In genomic region chr17:50828508-50829170, GRCh38 we compare ENCODE assay signal across 16 cellular contexts. TPM values are rescaled to one million over a fixed set of nuclear protein-coding genes. Genes with fewer than 3 reads are reported as not detected.
A peak's percentile ranks its signal among the peaks of the same experiment; 100 is the strongest.
DNase-seq lines count a peak whose midpoint lies in the region; ATAC-seq and TF ChIP-seq lines count a peak whose summit lies in the region.
"Had no signal": no experiment of that assay in that cellular context is flagged by ENCODE, and none has a peak within 500 bp of the region (broad histone marks: within the 10 kb centered on the region; RNA-seq: fewer than 3 reads in every experiment).

No MANE protein-coding gene starts in this region.

- no peak overlapping the region for H2BK5ac ChIP-seq in H9 (ENCODE audit: insufficient read length, low read length)

- H2BK12ac ChIP-seq in H9 (ENCODE audit: insufficient read length, low read depth, low read length), result no peak overlapping the region

- H2BK15ac ChIP-seq in H9 (ENCODE audit: low read depth, low read length), result no peak overlapping the region

- POLR2A ChIA-PET in activated CD4-positive, alpha-beta memory T cell treated with anti-CD3 and anti-CD28 coated beads, Interleukin-2, amount 10 ng/mL, durations not matched to agents 7 days and 5 days (lab: Charles Lee), result no interaction called here
- POLR2A ChIA-PET in activated CD4-positive, alpha-beta memory T cell treated with anti-CD3 and anti-CD28 coated beads for 36 hours (lab: Charles Lee), result no interaction called here

- no peak overlapping the region for H3K4me3 ChIP-seq in spleen
- H3K4me3 ChIP-seq: A549 had no signal

- no peak overlapping the region for H3T11ph ChIP-seq in H9 (ENCODE audit: low read length)

- no peak overlapping the region for H2BK120ac ChIP-seq in H9 (ENCODE audit: low read depth, low read length, poor library complexity, severe bottlenecking)

- no peak overlapping the region for H3K9ac ChIP-seq in H9 (ENCODE audit: extremely low read depth, insufficient read length, low read length)

- no peak overlapping the region for H4K91ac ChIP-seq in H9 (ENCODE audit: insufficient read length, low read depth, low read length)

- peaks cover 9% of the 10 kb centered on the region for H3K27me3 Mint-ChIP-seq in activated CD4-positive, alpha-beta memory T cell treated with anti-CD3 and anti-CD28 coated beads, Interleukin-2, amount 10 ng/mL, durations not matched to agents 7 days and 5 days
- H3K27me3 Mint-ChIP-seq in activated CD4-positive, alpha-beta memory T cell treated with anti-CD3 and anti-CD28 coated beads for 36 hours, result peaks cover 2% of the 10 kb centered on the region
- peaks cover 3% of the 10 kb centered on the region for H3K27me3 Mint-ChIP-seq in H9 (ENCODE audit: low read depth)

- no peak overlapping the region for H4K5ac ChIP-seq in H9 (ENCODE audit: insufficient read length, low read depth, low read length)

- peaks cover 12% of the 10 kb centered on the region for H3K4me1 Mint-ChIP-seq in activated CD4-positive, alpha-beta memory T cell treated with anti-CD3 and anti-CD28 coated beads, Interleukin-2, amount 10 ng/mL, durations not matched to agents 7 days and 5 days
- peaks cover 2% of the 10 kb centered on the region for H3K4me1 Mint-ChIP-seq in activated CD4-positive, alpha-beta memory T cell treated with anti-CD3 and anti-CD28 coated beads for 36 hours (ENCODE audit: low read depth)
- H3K4me1 Mint-ChIP-seq in H9, result peaks cover 34 to 50% of the 10 kb centered on the region in 2 experiments
- H3K4me1 Mint-ChIP-seq: naive B cell had no signal

- TF ChIP-seq CTCF in H9 (conservative IDR thresholded peaks at IDR 0.05) (no peak), spleen (IDR thresholded peaks at IDR 0.05 in 8 of 11, conservative IDR thresholded peaks at IDR 0.05 in 3 of 11) (no peak)

- H3K79me1 ChIP-seq in H9 (ENCODE audit: insufficient read depth, low read depth, low read length, poor library complexity, severe bottlenecking), result no peaks in the 10 kb centered on the region

- CTCF ChIA-PET in activated CD4-positive, alpha-beta memory T cell treated with anti-CD3 and anti-CD28 coated beads, Interleukin-2, amount 10 ng/mL, durations not matched to agents 7 days and 5 days (lab: Charles Lee), result interaction anchor here (0.6 to 2.3 kb wide), 6 partner anchors 11 to 46 kb away, joined by 3 to 8 read pairs (median 4); no protein-coding TSS in a partner anchor
- CTCF ChIA-PET in activated CD4-positive, alpha-beta memory T cell treated with anti-CD3 and anti-CD28 coated beads for 36 hours (lab: Charles Lee), result interaction anchor here (0.6 to 1.6 kb wide), 4 partner anchors 10 to 47 kb away, joined by 3 to 4 read pairs (median 3); no protein-coding TSS in a partner anchor

- intact Hi-C loops in activated CD4-positive, alpha-beta memory T cell treated with anti-CD3 and anti-CD28 coated beads for 36 hours (cut with micrococcal nuclease), result no loop called here
- intact Hi-C loops in spleen (cut with DNase I; ENCODE audit: low total_unique reads), result no loop called here

- WGBS in H9 (ENCODE audit: extremely low coverage, insufficient read length, low lambda C conversion rate), result no CpG with 5 or more reads among the region's 6 CpGs
- 56 to 64% (median 60%) methylated on average over 6 of the region's 6 CpGs for WGBS in spleen, 5 donors

- H3K4me3 Mint-ChIP-seq in activated CD4-positive, alpha-beta memory T cell treated with anti-CD3 and anti-CD28 coated beads, Interleukin-2, amount 10 ng/mL, durations not matched to agents 7 days and 5 days, result no peak overlapping the region
- H3K4me3 Mint-ChIP-seq in activated CD4-positive, alpha-beta memory T cell treated with anti-CD3 and anti-CD28 coated beads for 36 hours, result no peak overlapping the region
- H3K4me3 Mint-ChIP-seq in H9, result no peak overlapping the region
- H3K4me3 Mint-ChIP-seq: activated CD8-positive, alpha-beta T cell treated with anti-CD3 and anti-CD28 coated beads for 36 hours; naive B cell had no signal

- DNase-seq in activated CD4-positive, alpha-beta memory T cell treated with anti-CD3 and anti-CD28 coated beads, Interleukin-2, amount 10 ng/mL, durations not matched to agents 7 days and 5 days, result no peak
- no peak for DNase-seq in activated CD4-positive, alpha-beta memory T cell treated with anti-CD3 and anti-CD28 coated beads for 36 hours
- DNase-seq in H9 (no peak), spleen (peak; percentile 22), EL (no peak)
- no peak for DNase-seq in activated CD4-positive, alpha-beta T cell treated with anti-CD3 and anti-CD28 coated beads for 1 hour
- DNase-seq in activated naive CD4-positive, alpha-beta T cell (lab: John Stamatoyannopoulos, UW), result no peak
- DNase-seq: activated CD8-positive, alpha-beta T cell treated with anti-CD3 and anti-CD28 coated beads for 36 hours; amniotic stem cell; DND-41; Karpas-422; naive B cell; NCI-H446 treated with DMSO at 0.1 percent for 48 hours; stimulated activated CD4-positive, alpha-beta T cell treated with anti-CD3 and anti-CD28 coated beads, Interleukin-12 subunit alpha, Interleukin-12 subunit beta, amount 100 ng/mL, for 4 hours had no signal

- H4K8ac ChIP-seq in H9 (replicated peaks; ENCODE audit: insufficient read length, low read depth, low read length), result no peak overlapping the region

- H3K4me2 ChIP-seq in H9 (ENCODE audit: insufficient read depth, insufficient read length, low read length), result no peak overlapping the region
- H3K4me2 ChIP-seq: A549 had no signal

- no peaks in the 10 kb centered on the region for H3K9me3 ChIP-seq in H9 (ENCODE audit: control insufficient read depth, low read depth, low read length)
- H3K9me3 ChIP-seq in spleen, result no peaks in the 10 kb centered on the region

- no peaks in the 10 kb centered on the region for H3K27me3 ChIP-seq in H9 (ENCODE audit: insufficient read depth, low read length)
- H3K27me3 ChIP-seq in spleen (replicated peaks in 1 of 7), result peaks cover 0 to 8% (median 0%) of the 10 kb centered on the region in 7 donors

- H3K27ac ChIP-seq in H9 (ENCODE audit: insufficient read length, low read depth, low read length), result no peak overlapping the region
- peak overlapping the region in 2 of 8 donors; percentile 42 to 49 for H3K27ac ChIP-seq in spleen
- H3K27ac ChIP-seq: A549 had no signal

- peak overlapping the region; percentile 12 for H3K27ac Mint-ChIP-seq in activated CD4-positive, alpha-beta memory T cell treated with anti-CD3 and anti-CD28 coated beads, Interleukin-2, amount 10 ng/mL, durations not matched to agents 7 days and 5 days
- no peak overlapping the region for H3K27ac Mint-ChIP-seq in activated CD4-positive, alpha-beta memory T cell treated with anti-CD3 and anti-CD28 coated beads for 36 hours
- H3K27ac Mint-ChIP-seq in H9, result peak overlapping the region; percentile 25 to 76 (median 68); a peak in 5 of 7 replicates
- H3K27ac Mint-ChIP-seq: activated CD8-positive, alpha-beta T cell treated with anti-CD3 and anti-CD28 coated beads for 36 hours had no signal

- peaks cover 3% of the 10 kb centered on the region for H3K9me3 Mint-ChIP-seq in activated CD4-positive, alpha-beta memory T cell treated with anti-CD3 and anti-CD28 coated beads, Interleukin-2, amount 10 ng/mL, durations not matched to agents 7 days and 5 days
- no peaks in the 10 kb centered on the region for H3K9me3 Mint-ChIP-seq in activated CD4-positive, alpha-beta memory T cell treated with anti-CD3 and anti-CD28 coated beads for 36 hours
- H3K9me3 Mint-ChIP-seq in H9, result no peaks in the 10 kb centered on the region
- H3K9me3 Mint-ChIP-seq: activated CD8-positive, alpha-beta T cell treated with anti-CD3 and anti-CD28 coated beads for 36 hours had no signal

- no peak overlapping the region for H3K56ac ChIP-seq in H9 (ENCODE audit: insufficient read length, low read depth, low read length)

- no peak overlapping the region for H3K23ac ChIP-seq in H9 (ENCODE audit: insufficient read length, low read depth, low read length)

- H3K79me2 ChIP-seq in H9 (ENCODE audit: insufficient read depth, low read length), result no peaks in the 10 kb centered on the region

- H2AFZ ChIP-seq in H9 (ENCODE audit: low read length), result no peak overlapping the region

- H2AK5ac ChIP-seq in H9 (ENCODE audit: insufficient read length, low read length), result no peak overlapping the region

- peaks cover 3% of the 10 kb centered on the region for H3K23me2 ChIP-seq in H9 (ENCODE audit: insufficient read length, low read depth, low read length, poor library complexity, severe bottlenecking)

- no peak overlapping the region for H3K4ac ChIP-seq in H9 (ENCODE audit: low read depth, low read length)

- H2BK20ac ChIP-seq in H9 (ENCODE audit: low read depth, low read length, poor library complexity, severe bottlenecking), result no peak overlapping the region

- H3K14ac ChIP-seq in H9 (ENCODE audit: insufficient read depth, low read length), result no peak overlapping the region

- H3K4me1 ChIP-seq in H9 (ENCODE audit: insufficient read depth, low read length) (peaks cover 8% of the 10 kb centered on the region; the same call in 1 of the 2 replicates), spleen (no peaks in the 10 kb centered on the region)
- H3K4me1 ChIP-seq: A549 had no signal

- no peaks in the 10 kb centered on the region for H4K20me1 ChIP-seq in H9 (ENCODE audit: control insufficient read depth, insufficient read depth, insufficient read length)

- no peak overlapping the region for H3K18ac ChIP-seq in H9 (ENCODE audit: insufficient read length, low read depth, low read length)

- no peaks in the 10 kb centered on the region for H3K36me3 ChIP-seq in spleen

- no peak for TF ChIP-seq POLR2A in spleen (IDR thresholded peaks at IDR 0.05)

- no peaks in the 10 kb centered on the region for H3K36me3 Mint-ChIP-seq in activated CD4-positive, alpha-beta memory T cell treated with anti-CD3 and anti-CD28 coated beads, Interleukin-2, amount 10 ng/mL, durations not matched to agents 7 days and 5 days (ENCODE audit: low read depth)
- no peaks in the 10 kb centered on the region for H3K36me3 Mint-ChIP-seq in activated CD4-positive, alpha-beta memory T cell treated with anti-CD3 and anti-CD28 coated beads for 36 hours
- H3K36me3 Mint-ChIP-seq in H9 (ENCODE audit: insufficient read depth in 1 of 3, low read depth in 3 of 3), result no peaks in the 10 kb centered on the region; a peak in 1 of 7 replicates
- H3K36me3 Mint-ChIP-seq: naive B cell had no signal

- ATAC-seq in HG03558 (IDR thresholded peaks at IDR 0.05; ENCODE audit: extremely low read depth, unreplicated experiment), result peak; percentile 57
- ATAC-seq: activated CD8-positive, alpha-beta T cell treated with anti-CD3 and anti-CD28 coated beads for 36 hours had no signal

RNA-seq across cellular contexts. Expression of gene WFIKKN2, which starts 6.7 kb away (rescaled TPM):
- not detected for total RNA-seq in activated CD4-positive, alpha-beta memory T cell treated with anti-CD3 and anti-CD28 coated beads, Interleukin-2, amount 10 ng/mL, durations not matched to agents 7 days and 5 days
- total RNA-seq in activated CD4-positive, alpha-beta memory T cell treated with anti-CD3 and anti-CD28 coated beads for 36 hours, result not detected
- total RNA-seq in H9 (2021) (1.0 and 1.1 TPM in 2 replicates), spleen (under 1 TPM in 3 of 7 donors, not detected in 4; 0.13 to 0.51 (median 0.26) TPM)
- under 1 TPM; 0.02 to 0.06 (median 0.02) TPM for polyA plus RNA-seq in spleen
- total RNA-seq: activated CD8-positive, alpha-beta T cell treated with anti-CD3 and anti-CD28 coated beads for 36 hours had no signal
- polyA plus RNA-seq: A549 had no signal

RNA-seq across cellular contexts. Expression of gene TOB1, which starts 37.5 kb away (rescaled TPM):
- 100 to 1,000 TPM; 121 to 124 TPM for total RNA-seq in activated CD4-positive, alpha-beta memory T cell treated with anti-CD3 and anti-CD28 coated beads, Interleukin-2, amount 10 ng/mL, durations not matched to agents 7 days and 5 days
- 10 to 100 TPM; 42.3 to 44.1 TPM for total RNA-seq in activated CD4-positive, alpha-beta memory T cell treated with anti-CD3 and anti-CD28 coated beads for 36 hours
- total RNA-seq in H9 (2021), result 31.2 and 31.6 TPM in 2 replicates
- 10 to 100 TPM; 20.0 to 42.3 (median 26.3) TPM for total RNA-seq in spleen
- 1 to 10 TPM; 6.3 to 9.8 (median 9.4) TPM for polyA plus RNA-seq in spleen
